In genomic region chr1:35882945-35883680, GRCh38 we compare ENCODE assay signal across 1 cellular context.
TF ChIP-seq lines count a peak whose summit lies in the region.

Gene AGO1 (plus strand): TSS chr1:35883209. CDS start chr1:35883422, 213 bp downstream.

TF ChIP-seq in K562, 482 proteins besides CTCF, POLR2A, EP300 and RAD21 (continued from another document):
- TF ChIP-seq KLF16 (IDR thresholded peaks at IDR 0.05): peak; percentile 68; the same call in 1 of the 2 replicates
- no peak for TF ChIP-seq TAF15 (IDR thresholded peaks at IDR 0.05; ENCODE audit: low read depth, low read length)
- no peak for TF ChIP-seq XRCC4 (IDR thresholded peaks at IDR 0.05; ENCODE audit: extremely low read depth, insufficient read depth, insufficient read length)
- TF ChIP-seq NCOR1 (IDR thresholded peaks at IDR 0.05): no peak
- no peak for TF ChIP-seq POLR2H (tag; IDR thresholded peaks at IDR 0.05; ENCODE audit: low read depth)
- peak; percentile 65; the same call in 1 of the 2 replicates for TF ChIP-seq CBX1 (IDR thresholded peaks at IDR 0.05; ENCODE audit: low read depth)
- TF ChIP-seq ZNF23 (CRISPR knock-in tag; IDR thresholded peaks at IDR 0.05): no peak
- peak; percentile 62; the same call in 1 of the 2 replicates for TF ChIP-seq ZBTB33 (CRISPR knock-in tag; IDR thresholded peaks at IDR 0.05)
- no peak for TF ChIP-seq NCOA6 (IDR thresholded peaks at IDR 0.05)
- TF ChIP-seq ZNF175 (CRISPR knock-in tag; IDR thresholded peaks at IDR 0.05; ENCODE audit: low read depth): no peak
- no peak for TF ChIP-seq SRSF7 (optimal IDR thresholded peaks at IDR 0.05; ENCODE audit: low read depth, low read length)
- no peak for TF ChIP-seq POLR2AphosphoS2 (IDR thresholded peaks at IDR 0.05; ENCODE audit: low read length)
- TF ChIP-seq GABPB1 (CRISPR knock-in tag; IDR thresholded peaks at IDR 0.05): peak; percentile 82
- TF ChIP-seq MNT (conservative IDR thresholded peaks at IDR 0.05): peak; percentile 65 to 75
- no peak for TF ChIP-seq ZNF766 (CRISPR knock-in tag; conservative IDR thresholded peaks at IDR 0.05)
- no peak for TF ChIP-seq MTA2 (IDR thresholded peaks at IDR 0.05; ENCODE audit: low read depth)
- TF ChIP-seq SIX5 (IDR thresholded peaks at IDR 0.05; ENCODE audit: borderline replicate concordance in 1 of 2, insufficient read depth in 1 of 2, low read depth in 1 of 2, low read length in 2 of 2): no peak
- TF ChIP-seq FIP1L1 (IDR thresholded peaks at IDR 0.05; ENCODE audit: low read depth, low read length, poor library complexity, severe bottlenecking): peak; percentile 92
- no peak for TF ChIP-seq PYGO2 (tag; IDR thresholded peaks at IDR 0.05)
- no peak for TF ChIP-seq MEF2D (tag; conservative IDR thresholded peaks at IDR 0.05; ENCODE audit: low read depth)
- no peak for TF ChIP-seq CHAMP1 (IDR thresholded peaks at IDR 0.05)
- TF ChIP-seq ZNF395 (CRISPR knock-in tag; IDR thresholded peaks at IDR 0.05): no peak
- no peak for TF ChIP-seq STAT5A (IDR thresholded peaks at IDR 0.05; ENCODE audit: borderline replicate concordance, low read length)
- TF ChIP-seq BRF1 (IDR thresholded peaks at IDR 0.05; ENCODE audit: borderline replicate concordance, extremely low read depth, insufficient read length): no peak
- TF ChIP-seq POU5F1 (IDR thresholded peaks at IDR 0.05; ENCODE audit: borderline replicate concordance, low read depth, low read length, partially characterized antibody): no peak
- TF ChIP-seq RNF219 (CRISPR knock-in tag; IDR thresholded peaks at IDR 0.05): no peak
- TF ChIP-seq SMARCE1 (IDR thresholded peaks at IDR 0.05): no peak
- TF ChIP-seq SMARCC2 (IDR thresholded peaks at IDR 0.05; ENCODE audit: low read depth): no peak
- TF ChIP-seq THRA (IDR thresholded peaks at IDR 0.05): no peak
- TF ChIP-seq PCBP2 (IDR thresholded peaks at IDR 0.05; ENCODE audit: low read depth, low read length, poor library complexity, severe bottlenecking): no peak
- no peak for TF ChIP-seq THAP7 (CRISPR knock-in tag; IDR thresholded peaks at IDR 0.05)
- TF ChIP-seq SIRT6 (IDR thresholded peaks at IDR 0.05; ENCODE audit: low read depth, low read length): no peak
- no peak for TF ChIP-seq CC2D1A (IDR thresholded peaks at IDR 0.05)
- no peak for TF ChIP-seq POLR3A (IDR thresholded peaks at IDR 0.05; ENCODE audit: borderline replicate concordance, extremely low read depth, insufficient read depth, insufficient read length)
- TF ChIP-seq KDM5B (IDR thresholded peaks at IDR 0.05; ENCODE audit: insufficient replicate concordance, low read depth, low read length): peak; percentile 80
- TF ChIP-seq ATF2 (CRISPR knock-in tag; IDR thresholded peaks at IDR 0.05): no peak
- no peak for TF ChIP-seq DDX20 (tag; IDR thresholded peaks at IDR 0.05; ENCODE audit: low read depth)
- TF ChIP-seq TGIF2 (CRISPR knock-in tag; IDR thresholded peaks at IDR 0.05): no peak
- TF ChIP-seq ZZZ3 (IDR thresholded peaks at IDR 0.05): no peak
- no peak for TF ChIP-seq ZBTB26 (CRISPR knock-in tag; IDR thresholded peaks at IDR 0.05)
- TF ChIP-seq RBM34 (IDR thresholded peaks at IDR 0.05; ENCODE audit: borderline replicate concordance, insufficient read depth, low read length): no peak
- TF ChIP-seq E2F1 (CRISPR knock-in tag; IDR thresholded peaks at IDR 0.05): no peak
- no peak for TF ChIP-seq NELFE (IDR thresholded peaks at IDR 0.05; ENCODE audit: insufficient read depth, insufficient read length)
- TF ChIP-seq ZC3H8 (IDR thresholded peaks at IDR 0.05): no peak
